Comparison of ENCODE assay signal across 8 cellular contexts in the genomic region with DNA sequence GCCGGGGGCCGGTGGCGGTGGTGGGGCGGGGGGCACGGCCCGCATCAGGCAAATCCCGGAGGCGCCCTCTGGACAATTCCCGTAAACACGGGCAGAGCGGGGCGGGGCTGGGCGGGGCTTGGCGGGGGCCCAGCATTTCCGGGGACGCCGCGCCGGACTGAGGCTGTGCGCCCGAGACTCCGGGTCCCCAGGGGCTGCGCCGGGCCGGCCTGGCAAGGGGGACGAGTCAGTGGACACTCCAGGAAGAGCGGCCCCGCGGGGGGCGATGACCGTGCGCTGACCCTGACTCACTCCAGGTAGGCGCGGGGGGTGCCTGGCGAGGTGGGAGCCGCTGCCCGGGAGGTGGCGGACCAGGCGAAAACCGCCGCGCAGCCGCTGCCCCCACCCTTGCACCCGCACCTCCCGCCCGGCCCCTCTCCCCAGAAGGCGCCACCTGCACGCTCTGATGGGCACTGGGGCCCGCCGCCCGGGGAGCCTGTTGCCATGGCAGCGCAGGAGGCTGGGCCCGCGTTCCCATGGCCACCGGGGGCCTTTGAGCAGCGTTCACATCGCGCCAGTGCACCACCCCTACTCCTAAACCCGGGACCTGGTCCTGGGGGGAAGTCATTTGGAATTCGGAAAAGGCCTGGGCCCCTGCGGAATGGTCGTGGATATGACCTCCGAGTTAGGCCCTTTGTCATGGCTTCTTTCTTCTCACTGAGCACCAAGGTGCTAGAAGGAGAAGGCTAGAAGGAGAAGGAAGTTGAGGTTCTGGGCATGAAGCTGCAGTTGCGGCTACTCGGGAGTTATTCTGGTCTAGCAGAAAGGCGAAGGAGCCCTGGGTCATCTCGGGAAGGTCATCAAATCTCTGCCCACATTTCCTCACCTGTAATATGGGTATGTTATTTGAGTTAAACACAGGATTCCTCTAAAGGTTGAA.
DNase-seq lines count a peak whose midpoint lies in the region; ATAC-seq and TF ChIP-seq lines count a peak whose summit lies in the region.

No MANE protein-coding gene starts in this region.

- peak; percentile 61 for ATAC-seq in HG02763 (IDR thresholded peaks at IDR 0.05; ENCODE audit: unreplicated experiment)

- no peak for TF ChIP-seq CTCF in VCaP (conservative IDR thresholded peaks at IDR 0.05)

- H3K27ac ChIP-seq in VCaP: peak overlapping the region; percentile 98

- DNase-seq in SIG-M5 treated with dmso at 0.1 percent for 504 hours (lab: John Stamatoyannopoulos, UW; ENCODE audit: unreplicated experiment): peak; percentile 50
- DNase-seq in SIG-M5 (lab: John Stamatoyannopoulos, UW): no peak
- DNase-seq in NCI-H1930 (lab: John Stamatoyannopoulos, UW): peak; percentile 68 to 77
- DNase-seq in cerebellar cortex (ENCODE audit: low spot score): peak; percentile 71
- DNase-seq in kidney tubule cell (ENCODE audit: low spot score): peak; percentile 81
- DNase-seq in stimulated activated CD4-positive, alpha-beta T cell treated with anti-CD3 and anti-CD28 coated beads, Interleukin-1b, Interleukin-23, amount 100 ng/mL, for 48 hours: peak; percentile 42
